ENCODE assay signal across 18 cellular contexts in the genomic region with DNA sequence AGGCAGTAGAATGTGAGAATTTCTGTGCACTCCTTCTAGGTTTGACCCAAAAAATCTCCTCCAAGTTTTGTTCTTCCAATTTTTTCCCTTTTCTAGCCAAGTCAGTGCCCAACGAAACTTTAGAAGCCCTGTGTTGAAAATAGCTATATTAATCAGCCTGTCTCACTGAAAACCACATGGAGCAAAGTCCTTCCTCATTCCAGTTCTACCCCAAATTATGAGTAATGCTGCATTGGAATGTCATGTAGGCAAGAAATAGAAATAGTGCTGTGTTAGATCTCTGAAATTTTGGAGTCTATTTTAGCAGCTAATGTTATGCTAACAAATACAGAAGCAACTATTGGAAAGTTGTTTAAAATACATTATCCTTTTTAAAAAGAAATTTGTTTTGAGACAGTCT.
DNase-seq lines count a peak whose midpoint lies in the region; ATAC-seq, FAIRE-seq and TF ChIP-seq lines count a peak whose summit lies in the region.
"Had no signal": no experiment of that assay in that cellular context is flagged by ENCODE, and none has a peak within 500 bp of the region (broad histone marks: within the 10 kb centered on the region; RNA-seq: fewer than 3 reads in every experiment).

No MANE protein-coding gene starts in this region.

- in situ Hi-C loops in astrocyte of the cerebellum (cut with HindIII; ENCODE audit: low sequenced_read_pairs): no loop called here

- dilution Hi-C loops in keratinocyte (cut with MboI; ENCODE audit: extremely low pct_ligation_motif_present, low sequenced_read_pairs): no loop called here

- H4K20me1 ChIP-seq in keratinocyte (ENCODE audit: control insufficient read depth, extremely low read depth, insufficient read depth, low read length): no peaks in the 10 kb centered on the region

- no peaks in the 10 kb centered on the region for H3K79me2 ChIP-seq in keratinocyte (ENCODE audit: control insufficient read depth, insufficient read depth, low read length)

- no peaks in the 10 kb centered on the region for H3K9me1 ChIP-seq in keratinocyte (ENCODE audit: control insufficient read depth, extremely low read depth, insufficient read depth, low read length)

- no peak for ATAC-seq in HG02798 (IDR thresholded peaks at IDR 0.05; ENCODE audit: poor library complexity, unreplicated experiment)
- no peak for ATAC-seq in HG02623 (IDR thresholded peaks at IDR 0.05; ENCODE audit: unreplicated experiment)
- ATAC-seq in GM18858 (IDR thresholded peaks at IDR 0.05; ENCODE audit: unreplicated experiment): no peak
- ATAC-seq: CD8-positive, alpha-beta T cell; heart left ventricle had no signal

- H3K9me3 ChIP-seq in keratinocyte (ENCODE audit: control insufficient read depth, low read depth, low read length): no peaks in the 10 kb centered on the region
- H3K9me3 ChIP-seq in BE2C: no peaks in the 10 kb centered on the region
- H3K9me3 ChIP-seq: colonic mucosa, heart left ventricle had no signal

- H2AFZ ChIP-seq in keratinocyte (ENCODE audit: control insufficient read depth, low read length): peak overlapping the region; percentile 33

- H3K27me3 ChIP-seq in keratinocyte (ENCODE audit: control insufficient read depth, extremely low read depth, insufficient read depth, low read length): no peaks in the 10 kb centered on the region
- H3K27me3 ChIP-seq in BE2C: no peaks in the 10 kb centered on the region
- H3K27me3 ChIP-seq: colonic mucosa, heart left ventricle had no signal

- DNase-seq in AG08395 (ENCODE audit: low spot score) (peak; percentile 18), LHCN-M2 (ENCODE audit: low read depth) (peak; percentile 0), astrocyte of the cerebellum (ENCODE audit: low read depth) (peak; percentile 57), keratinocyte (ENCODE audit: low read depth, low spot score) (no peak), BE2C (no peak)
- DNase-seq: activated CD4-positive, CD25-positive, alpha-beta regulatory T cell treated with anti-CD3 and anti-CD28 coated beads, Interleukin-2, amount 50 U/mL, for 72 hours; activated gamma-delta T cell; amygdala; CD8-positive, alpha-beta T cell; colonic mucosa; H9; heart left ventricle; NCI-H1694; SHP77 treated with DMSO at 0.1 percent for 48 hours had no signal

- no peak overlapping the region for H3K9ac ChIP-seq in keratinocyte (ENCODE audit: control insufficient read depth, extremely low read depth, insufficient read depth, low read length)

- no peak for FAIRE-seq in keratinocyte (lab: Jason Lieb, UNC)
- FAIRE-seq: endothelial cell of umbilical vein had no signal

- TF ChIP-seq CTCF in astrocyte of the cerebellum (IDR thresholded peaks at IDR 0.05; ENCODE audit: low read depth, low read length, missing control alignments) (no peak), keratinocyte (optimal IDR thresholded peaks at IDR 0.05 in 1 of 3, IDR thresholded peaks at IDR 0.05 in 1 of 3, conservative IDR thresholded peaks at IDR 0.05 in 1 of 3; ENCODE audit: extremely low read depth in 1 of 3, insufficient read depth in 2 of 3, low read length in 3 of 3) (no peak), BE2C (IDR thresholded peaks at IDR 0.05; ENCODE audit: low read depth, low read length) (no peak)

- H3K4me3 ChIP-seq in astrocyte of the cerebellum (ENCODE audit: low read depth, low read length): no peak overlapping the region
- H3K4me3 ChIP-seq in keratinocyte (ENCODE audit: control insufficient read depth in 2 of 3, extremely low read depth in 1 of 3, insufficient read depth in 2 of 3, low read depth in 1 of 3, low read length in 3 of 3): no peak overlapping the region
- no peak overlapping the region for H3K4me3 ChIP-seq in BE2C (ENCODE audit: low read depth, low read length)
- H3K4me3 ChIP-seq: colonic mucosa, heart left ventricle had no signal

- H3K4me2 ChIP-seq in keratinocyte (ENCODE audit: control insufficient read depth, extremely low read depth, insufficient read depth, low read depth, low read length): no peak overlapping the region

- H3K4me1 ChIP-seq in keratinocyte (ENCODE audit: control insufficient read depth, extremely low read depth, insufficient read depth, low read length): no peaks in the 10 kb centered on the region
- no peaks in the 10 kb centered on the region for H3K4me1 ChIP-seq in BE2C
- H3K4me1 ChIP-seq: colonic mucosa, heart left ventricle had no signal

- H3K36me3 ChIP-seq in keratinocyte (ENCODE audit: control insufficient read depth in 2 of 2, extremely low read depth in 1 of 2, insufficient read depth in 2 of 2, low read length in 2 of 2) (no peaks in the 10 kb centered on the region), BE2C (no peaks in the 10 kb centered on the region)
- H3K36me3 ChIP-seq: colonic mucosa, heart left ventricle had no signal

- no peak overlapping the region for H3K27ac ChIP-seq in keratinocyte (ENCODE audit: control insufficient read depth, insufficient read depth, low read length)
- H3K27ac ChIP-seq: colonic mucosa, heart left ventricle had no signal

Comparison
In these comparisons a context has a peak if more than half of its experiments do, and no peak if none do; other contexts are left out.
1. DNase-seq: peak in AG08395 (single experiment), LHCN-M2 (single experiment) and astrocyte of the cerebellum (single experiment); none in keratinocyte (single experiment) and BE2C (single experiment).